ENCODE assay signal across 1 cellular context in genomic region chr7:17444151-17444550, GRCh38.
TF ChIP-seq lines count a peak whose summit lies in the region.

No MANE protein-coding gene starts in this region.

TF ChIP-seq in GM23338, 12 proteins besides CTCF, POLR2A, EP300 and RAD21 (continued from another document):
- no peak for TF ChIP-seq ZNF462 (CRISPR knock-in tag; IDR thresholded peaks at IDR 0.05)
TF ChIP-seq in GM23338: peak in this region for 0.
